ENCODE assay signal across 16 cellular contexts in the genomic region with DNA sequence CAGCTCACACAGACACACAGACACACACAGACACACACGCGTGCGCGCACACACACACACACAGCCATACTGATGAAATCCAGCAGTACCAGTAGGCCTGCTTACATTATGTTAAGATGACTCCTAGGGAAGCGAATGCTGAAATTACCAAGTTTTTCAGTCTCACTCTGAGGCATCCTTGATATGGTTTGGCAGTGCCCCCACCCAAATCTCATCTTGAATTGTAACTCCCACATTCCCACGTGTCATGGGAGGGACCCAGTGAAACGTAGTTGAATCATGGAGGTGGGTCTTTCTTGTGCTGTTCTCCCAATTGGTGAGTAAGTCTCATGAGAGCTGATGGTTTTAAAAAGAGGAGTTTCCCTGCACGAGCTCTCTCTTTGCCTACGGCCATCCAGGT.
"Had no signal": no experiment of that assay in that cellular context is flagged by ENCODE, and none has a peak within 500 bp of the region (broad histone marks: within the 10 kb centered on the region; RNA-seq: fewer than 3 reads in every experiment).

No MANE protein-coding gene starts in this region.

- H3K27me3 Mint-ChIP-seq: naive thymus-derived CD8-positive, alpha-beta T cell had no signal

- H3K27ac Mint-ChIP-seq: activated naive CD4-positive, alpha-beta T cell treated with anti-CD3 and anti-CD28 coated beads, Interleukin-2, amount 50 U/mL, for 72 hours; endodermal cell; naive thymus-derived CD8-positive, alpha-beta T cell; T-helper 2 cell treated with Interferon-gamma antibody and Interleukin-4, amounts not matched to agents 5 μg/mL and 100 μg/mL, for 36 hours had no signal

- ATAC-seq: mucosa of descending colon; naive thymus-derived CD8-positive, alpha-beta T cell; right cardiac atrium had no signal

- H3K9me3 Mint-ChIP-seq: endodermal cell; T-helper 2 cell treated with Interferon-gamma antibody and Interleukin-4, amounts not matched to agents 5 μg/mL and 100 μg/mL, for 36 hours had no signal

- DNase-seq: activated CD4-positive, CD25-positive, alpha-beta regulatory T cell treated with anti-CD3 and anti-CD28 coated beads, Interleukin-2, amount 50 U/mL, for 72 hours; aorta; endodermal cell; mammary epithelial cell; mucosa of descending colon; naive thymus-derived CD8-positive, alpha-beta T cell; right cardiac atrium; RPMI8226; small intestine; substantia nigra; SW 1271; upper lobe of left lung had no signal

- H3K4me3 ChIP-seq: breast epithelium, mucosa of descending colon, SJSA1, upper lobe of left lung had no signal

- H3K4me3 Mint-ChIP-seq: endodermal cell; naive thymus-derived CD8-positive, alpha-beta T cell; T-helper 2 cell treated with Interferon-gamma antibody and Interleukin-4, amounts not matched to agents 5 μg/mL and 100 μg/mL, for 36 hours had no signal
